Comparison of ENCODE assay signal across 3 cellular contexts in genomic region chr6:106170030-106170791, GRCh38.
TF ChIP-seq lines count a peak whose summit lies in the region.

No MANE protein-coding gene starts in this region.

TF ChIP-seq in GM12891, 5 proteins besides CTCF, POLR2A, EP300 and RAD21 (continued from another document):
- no peak for TF ChIP-seq SPI1 (IDR thresholded peaks at IDR 0.05; ENCODE audit: low read depth, low read length)

TF ChIP-seq in IMR-90, 13 proteins besides CTCF, POLR2A, EP300 and RAD21 (continued from another document):
- TF ChIP-seq, protein P1, sequence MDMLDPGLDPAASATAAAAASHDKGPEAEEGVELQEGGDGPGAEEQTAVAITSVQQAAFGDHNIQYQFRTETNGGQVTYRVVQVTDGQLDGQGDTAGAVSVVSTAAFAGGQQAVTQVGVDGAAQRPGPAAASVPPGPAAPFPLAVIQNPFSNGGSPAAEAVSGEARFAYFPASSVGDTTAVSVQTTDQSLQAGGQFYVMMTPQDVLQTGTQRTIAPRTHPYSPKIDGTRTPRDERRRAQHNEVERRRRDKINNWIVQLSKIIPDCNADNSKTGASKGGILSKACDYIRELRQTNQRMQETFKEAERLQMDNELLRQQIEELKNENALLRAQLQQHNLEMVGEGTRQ (IDR thresholded peaks at IDR 0.05; ENCODE audit: low read depth, low read length), result no peak
- TF ChIP-seq MAFK (IDR thresholded peaks at IDR 0.05; ENCODE audit: low read depth, low read length) (no peak), RCOR1 (IDR thresholded peaks at IDR 0.05; ENCODE audit: insufficient replicate concordance, low read length) (no peak), FOS (IDR thresholded peaks at IDR 0.05; ENCODE audit: low read depth, low read length) (no peak), BHLHE40 (IDR thresholded peaks at IDR 0.05; ENCODE audit: low read depth, low read length) (no peak), CEBPB (IDR thresholded peaks at IDR 0.05; ENCODE audit: low read depth, low read length) (no peak), SMC3 (IDR thresholded peaks at IDR 0.05; ENCODE audit: low read depth, low read length) (no peak), NFE2L2 (IDR thresholded peaks at IDR 0.05; ENCODE audit: low read depth, low read length) (no peak), RFX5 (IDR thresholded peaks at IDR 0.05; ENCODE audit: low read depth, low read length) (no peak), CHD1 (IDR thresholded peaks at IDR 0.05; ENCODE audit: low read depth, low read length) (no peak), MAZ (IDR thresholded peaks at IDR 0.05; ENCODE audit: borderline replicate concordance, low read depth, low read length) (no peak)
- TF ChIP-seq, protein P2, sequence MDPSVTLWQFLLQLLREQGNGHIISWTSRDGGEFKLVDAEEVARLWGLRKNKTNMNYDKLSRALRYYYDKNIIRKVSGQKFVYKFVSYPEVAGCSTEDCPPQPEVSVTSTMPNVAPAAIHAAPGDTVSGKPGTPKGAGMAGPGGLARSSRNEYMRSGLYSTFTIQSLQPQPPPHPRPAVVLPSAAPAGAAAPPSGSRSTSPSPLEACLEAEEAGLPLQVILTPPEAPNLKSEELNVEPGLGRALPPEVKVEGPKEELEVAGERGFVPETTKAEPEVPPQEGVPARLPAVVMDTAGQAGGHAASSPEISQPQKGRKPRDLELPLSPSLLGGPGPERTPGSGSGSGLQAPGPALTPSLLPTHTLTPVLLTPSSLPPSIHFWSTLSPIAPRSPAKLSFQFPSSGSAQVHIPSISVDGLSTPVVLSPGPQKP (IDR thresholded peaks at IDR 0.05; ENCODE audit: borderline replicate concordance, low read depth, low read length), result no peak

TF ChIP-seq in WTC11, 78 proteins besides CTCF, POLR2A, EP300 and RAD21 (continued from another document):
- TF ChIP-seq ATF2 (CRISPR knock-in tag; IDR thresholded peaks at IDR 0.05; ENCODE audit: borderline replicate concordance, low read depth) (no peak), IRF1 (CRISPR knock-in tag; IDR thresholded peaks at IDR 0.05) (no peak), NR1H2 (CRISPR knock-in tag; IDR thresholded peaks at IDR 0.05) (no peak), NR3C1 (CRISPR knock-in tag; conservative IDR thresholded peaks at IDR 0.05; ENCODE audit: low read depth) (no peak), AFF4 (CRISPR knock-in tag; IDR thresholded peaks at IDR 0.05; ENCODE audit: borderline replicate concordance) (no peak), NR2C2 (CRISPR knock-in tag; IDR thresholded peaks at IDR 0.05) (no peak), ATF6 (CRISPR knock-in tag; IDR thresholded peaks at IDR 0.05) (no peak), ETV6 (CRISPR knock-in tag; IDR thresholded peaks at IDR 0.05) (no peak), SMAD4 (CRISPR knock-in tag; IDR thresholded peaks at IDR 0.05) (no peak)
- TF ChIP-seq, protein P3, sequence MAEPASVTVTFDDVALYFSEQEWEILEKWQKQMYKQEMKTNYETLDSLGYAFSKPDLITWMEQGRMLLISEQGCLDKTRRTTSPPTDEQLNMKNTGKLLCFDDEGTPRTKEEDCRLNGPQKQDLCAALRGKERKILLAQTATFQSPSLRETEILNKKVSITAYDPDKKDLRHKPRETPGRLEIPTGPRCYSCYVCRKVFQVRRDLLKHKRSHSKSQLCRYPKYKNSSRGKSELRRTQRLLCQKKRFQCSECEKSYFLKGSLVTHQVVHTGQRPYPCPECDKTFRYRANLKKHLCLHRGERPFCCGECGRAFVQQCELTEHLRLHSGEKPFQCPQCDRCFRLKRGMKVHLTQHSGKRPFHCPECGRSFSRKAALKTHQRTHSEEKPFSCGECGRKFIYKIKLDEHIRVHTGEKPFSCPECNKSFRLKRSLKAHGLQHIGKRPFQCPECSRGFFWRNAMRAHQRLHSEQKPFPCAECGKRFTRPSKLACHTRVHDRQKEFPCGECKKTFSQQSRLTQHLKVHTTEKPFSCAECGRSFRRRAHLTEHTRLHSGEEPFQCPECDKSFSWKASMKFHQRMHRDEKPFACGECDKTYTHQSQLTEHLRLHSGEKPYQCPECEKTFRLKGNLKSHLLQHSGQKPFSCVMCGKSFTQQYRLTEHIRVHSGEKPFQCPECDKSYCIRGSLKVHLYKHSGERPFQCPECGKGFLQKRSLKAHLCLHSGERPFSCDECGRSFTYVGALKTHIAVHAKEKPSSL (CRISPR knock-in tag; conservative IDR thresholded peaks at IDR 0.05), result no peak
- TF ChIP-seq, protein P1 (CRISPR knock-in tag; IDR thresholded peaks at IDR 0.05), result no peak
